Comparison of ENCODE assay signal across 1 cellular context in the genomic region with DNA sequence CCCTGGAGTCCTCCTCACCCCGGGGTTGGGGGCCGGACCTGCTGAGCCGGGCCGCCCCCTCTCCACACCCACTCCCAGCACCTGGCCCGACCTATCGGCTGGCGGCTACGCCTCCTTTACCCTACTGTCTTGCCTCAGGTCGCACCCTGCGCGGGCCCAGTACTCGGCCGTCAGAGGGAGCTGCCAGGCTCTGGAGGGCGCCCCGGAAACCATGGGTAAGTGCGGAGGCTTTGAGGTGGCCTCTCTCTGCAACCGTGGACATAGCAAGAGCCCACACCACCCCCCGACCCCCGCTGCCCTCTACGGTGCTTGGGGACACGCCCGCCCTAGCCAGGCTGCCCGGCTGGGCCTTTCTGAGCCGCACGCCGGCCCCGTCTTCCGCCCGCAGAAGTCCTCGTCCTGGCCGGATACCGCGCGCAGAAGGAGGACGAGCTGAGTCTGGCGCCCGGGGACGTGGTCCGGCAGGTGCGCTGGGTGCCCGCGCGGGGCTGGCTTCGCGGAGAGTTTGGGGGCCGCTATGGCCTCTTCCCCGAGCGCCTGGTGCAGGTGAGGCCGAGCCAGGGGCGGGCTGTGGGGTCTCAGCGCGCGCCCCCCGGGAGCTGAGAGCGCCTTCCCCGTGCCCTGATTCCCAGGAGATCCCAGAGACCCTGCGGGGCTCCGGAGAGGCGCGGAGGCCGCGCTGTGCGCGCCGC.
A peak's percentile ranks its signal among the peaks of the same experiment; 100 is the strongest.
TF ChIP-seq lines count a peak whose summit lies in the region.

Gene SH3D21 (plus strand): TSS at position 159 of the 692 bp plus-strand sequence. CDS start 53 bp downstream, at position 212.

TF ChIP-seq in WTC11, 78 proteins besides CTCF, POLR2A, EP300 and RAD21 (continued from another document):
- no peak for TF ChIP-seq AR (CRISPR knock-in tag; IDR thresholded peaks at IDR 0.05)
- TF ChIP-seq NR3C1 (CRISPR knock-in tag; conservative IDR thresholded peaks at IDR 0.05; ENCODE audit: low read depth): 0 out of 2 replicates have a peak, but pooled peaks have one; percentile 53
- no peak for TF ChIP-seq ZNF396 (CRISPR knock-in tag; IDR thresholded peaks at IDR 0.05; ENCODE audit: borderline replicate concordance)
- TF ChIP-seq NR1H2 (CRISPR knock-in tag; IDR thresholded peaks at IDR 0.05): no peak
- TF ChIP-seq ZNF232 (CRISPR knock-in tag; IDR thresholded peaks at IDR 0.05): peak; percentile 46; the same call in 1 of the 2 replicates
- TF ChIP-seq CBFB (CRISPR knock-in tag; IDR thresholded peaks at IDR 0.05; ENCODE audit: low read depth): 0 out of 2 replicates have a peak, but pooled peaks have one; percentile 50
TF ChIP-seq in WTC11: peak in this region for 17.
